ENCODE assay signal across 19 cellular contexts in the genomic region with DNA sequence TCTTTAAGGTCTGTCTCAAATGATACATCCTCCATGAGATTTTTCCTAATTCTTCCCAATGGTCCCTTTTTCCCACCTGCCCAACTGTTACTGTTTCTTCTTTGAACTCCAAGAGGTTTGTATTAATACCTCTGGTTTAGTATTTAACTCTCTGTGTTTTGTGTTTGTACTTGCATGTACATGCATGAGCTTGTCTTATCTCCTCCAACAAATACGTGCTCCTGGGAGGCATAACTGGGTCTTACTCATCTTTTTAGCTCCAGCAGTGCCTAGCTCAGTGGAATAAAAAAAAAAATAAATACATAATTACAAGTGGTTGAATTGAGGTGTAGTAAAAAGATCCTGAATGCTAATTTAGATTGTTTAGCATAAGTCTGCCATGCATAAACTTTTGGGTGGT. TPM values are rescaled to one million over a fixed set of nuclear protein-coding genes. Genes with fewer than 3 reads are reported as not detected.
DNase-seq lines count a peak whose midpoint lies in the region; ATAC-seq and TF ChIP-seq lines count a peak whose summit lies in the region.
"Had no signal": no experiment of that assay in that cellular context is flagged by ENCODE, and none has a peak within 500 bp of the region (broad histone marks: within the 10 kb centered on the region; RNA-seq: fewer than 3 reads in every experiment).

No MANE protein-coding gene starts in this region.

- POLR2A ChIA-PET in activated B cell treated with CpG ODN at 0.5 μM for 24 hours (lab: Charles Lee), result interaction anchor here (1.0 to 4.1 kb wide), 4 partner anchors 12 to 37 kb away, joined by 3 to 98 read pairs (median 4); a partner anchor contains a TSS

- peaks cover 49% of the 10 kb centered on the region for H3K4me1 Mint-ChIP-seq in activated naive CD4-positive, alpha-beta T cell treated with anti-CD3 and anti-CD28 coated beads, Interleukin-2, amount 50 U/mL, for 24 hours
- peaks cover 36% of the 10 kb centered on the region for H3K4me1 Mint-ChIP-seq in activated B cell treated with CpG ODN at 0.5 μM for 24 hours
- peaks cover 50% of the 10 kb centered on the region for H3K4me1 Mint-ChIP-seq in stimulated activated memory B cell treated with anti-CD40 and anti-IgM and Interleukin-4, amounts not matched to agents 10 μg/mL and 1 μg/mL and 100 μg/mL, for 72 hours

- H3K36me3 Mint-ChIP-seq in activated naive CD4-positive, alpha-beta T cell treated with anti-CD3 and anti-CD28 coated beads, Interleukin-2, amount 50 U/mL, for 24 hours, result no peaks in the 10 kb centered on the region
- H3K36me3 Mint-ChIP-seq in activated B cell treated with CpG ODN at 0.5 μM for 24 hours (ENCODE audit: low read depth), result peaks cover 14% of the 10 kb centered on the region
- H3K36me3 Mint-ChIP-seq in stimulated activated memory B cell treated with anti-CD40 and anti-IgM and Interleukin-4, amounts not matched to agents 10 μg/mL and 1 μg/mL and 100 μg/mL, for 72 hours, result no peaks in the 10 kb centered on the region

- no peak for TF ChIP-seq POLR2A in esophagus squamous epithelium (IDR thresholded peaks at IDR 0.05)

- H3K27me3 ChIP-seq in esophagus squamous epithelium, result no peaks in the 10 kb centered on the region

- no peak for ATAC-seq in activated B cell treated with CpG ODN at 0.5 μM for 24 hours (ENCODE audit: low read depth)
- ATAC-seq in stimulated activated memory B cell treated with anti-CD40 and anti-IgM and Interleukin-4, amounts not matched to agents 10 μg/mL and 1 μg/mL and 100 μg/mL, for 72 hours, result no peak
- no peak for ATAC-seq in HG03045 (IDR thresholded peaks at IDR 0.05; ENCODE audit: unreplicated experiment)
- ATAC-seq: PC-3 had no signal

- TF ChIP-seq CTCF in activated B cell treated with CpG ODN at 0.5 μM for 24 hours (IDR thresholded peaks at IDR 0.05) (no peak), esophagus squamous epithelium (IDR thresholded peaks at IDR 0.05) (no peak)

- no peaks in the 10 kb centered on the region for H3K36me3 ChIP-seq in esophagus squamous epithelium
- H3K36me3 ChIP-seq: thoracic aorta had no signal

- peak overlapping the region; percentile 79 for H3K4me3 Mint-ChIP-seq in activated naive CD4-positive, alpha-beta T cell treated with anti-CD3 and anti-CD28 coated beads, Interleukin-2, amount 50 U/mL, for 24 hours
- H3K4me3 Mint-ChIP-seq in activated B cell treated with CpG ODN at 0.5 μM for 24 hours, result peak overlapping the region; percentile 15
- H3K4me3 Mint-ChIP-seq in stimulated activated memory B cell treated with anti-CD40 and anti-IgM and Interleukin-4, amounts not matched to agents 10 μg/mL and 1 μg/mL and 100 μg/mL, for 72 hours, result peak overlapping the region; percentile 7

- no peak overlapping the region for H3K4me3 ChIP-seq in esophagus squamous epithelium
- H3K4me3 ChIP-seq: skin epidermis, thoracic aorta had no signal

- CTCF ChIA-PET in activated B cell treated with CpG ODN at 0.5 μM for 24 hours (lab: Charles Lee), result interaction anchor here (0.6 to 4.3 kb wide), 4 partner anchors 10 to 88 kb away, joined by 3 to 58 read pairs (median 10); no protein-coding TSS in a partner anchor

- H3K9me3 Mint-ChIP-seq in activated naive CD4-positive, alpha-beta T cell treated with anti-CD3 and anti-CD28 coated beads, Interleukin-2, amount 50 U/mL, for 24 hours, result no peaks in the 10 kb centered on the region
- no peaks in the 10 kb centered on the region for H3K9me3 Mint-ChIP-seq in activated B cell treated with CpG ODN at 0.5 μM for 24 hours
- H3K9me3 Mint-ChIP-seq in stimulated activated memory B cell treated with anti-CD40 and anti-IgM and Interleukin-4, amounts not matched to agents 10 μg/mL and 1 μg/mL and 100 μg/mL, for 72 hours, result no peaks in the 10 kb centered on the region

- no peak for DNase-seq in activated naive CD4-positive, alpha-beta T cell treated with anti-CD3 and anti-CD28 coated beads, Interleukin-2, amount 50 U/mL, for 16 hours
- no peak for DNase-seq in activated B cell treated with CpG ODN at 0.5 μM for 24 hours
- no peak for DNase-seq in esophagus squamous epithelium (lab: John Stamatoyannopoulos, UW)
- no peak for DNase-seq in activated effector memory CD4-positive, alpha-beta T cell treated with anti-CD3 and anti-CD28 coated beads, Interleukin-2, amount 50 U/mL, for 16 hours
- no peak for DNase-seq in DMS53 treated with DMSO at 0.1 percent for 48 hours (lab: John Stamatoyannopoulos, UW; ENCODE audit: unreplicated experiment)
- DNase-seq: caudate nucleus; DMS 273 treated with DMSO at 0.1 percent for 48 hours; effector CD8-positive, alpha-beta T cell; NCI-H2029; NCI-H524; PC-3; posterior cingulate gyrus; stimulated activated CD4-positive, alpha-beta T cell treated with anti-CD3 and anti-CD28 coated beads, Interleukin-4, amount 100 ng/mL, for 4 hours had no signal

- H3K27ac ChIP-seq in esophagus squamous epithelium, result peak overlapping the region in 3 of 4 donors; percentile 10 to 96 (median 14)

- no peaks in the 10 kb centered on the region for H3K9me3 ChIP-seq in esophagus squamous epithelium
- H3K9me3 ChIP-seq: thoracic aorta had no signal

- intact Hi-C loops in activated B cell treated with CpG ODN at 0.5 μM for 24 hours (cut with micrococcal nuclease), result loop anchor here (5.0 to 10.0 kb wide), 5 partner anchors 88 to 1384 kb away; a partner anchor contains a TSS
- intact Hi-C loops in esophagus squamous epithelium (cut with DNase I), result no loop called here

- peak overlapping the region; percentile 89 for H3K27ac Mint-ChIP-seq in activated naive CD4-positive, alpha-beta T cell treated with anti-CD3 and anti-CD28 coated beads, Interleukin-2, amount 50 U/mL, for 24 hours
- peak overlapping the region; percentile 93 for H3K27ac Mint-ChIP-seq in activated B cell treated with CpG ODN at 0.5 μM for 24 hours
- H3K27ac Mint-ChIP-seq in stimulated activated memory B cell treated with anti-CD40 and anti-IgM and Interleukin-4, amounts not matched to agents 10 μg/mL and 1 μg/mL and 100 μg/mL, for 72 hours, result peak overlapping the region; percentile 80

- no peaks in the 10 kb centered on the region for H3K27me3 Mint-ChIP-seq in activated naive CD4-positive, alpha-beta T cell treated with anti-CD3 and anti-CD28 coated beads, Interleukin-2, amount 50 U/mL, for 24 hours
- H3K27me3 Mint-ChIP-seq in activated B cell treated with CpG ODN at 0.5 μM for 24 hours, result no peaks in the 10 kb centered on the region
- no peaks in the 10 kb centered on the region for H3K27me3 Mint-ChIP-seq in stimulated activated memory B cell treated with anti-CD40 and anti-IgM and Interleukin-4, amounts not matched to agents 10 μg/mL and 1 μg/mL and 100 μg/mL, for 72 hours

- H3K4me1 ChIP-seq in esophagus squamous epithelium, result peaks cover 15 to 57% (median 26%) of the 10 kb centered on the region in 3 donors

- 43 to 64% methylated on average over 1 of the region's 1 CpG for WGBS in esophagus squamous epithelium, 2 donors

RNA-seq across cellular contexts. Expression of a gene that starts 1.6 kb away (rescaled TPM):
- total RNA-seq in activated B cell treated with CpG ODN at 0.5 μM for 24 hours, result 41.8 and 48.6 TPM in 2 replicates
- total RNA-seq in esophagus squamous epithelium, result 10 to 100 TPM; 11.0 to 15.0 (median 12.9) TPM

RNA-seq across cellular contexts. Expression of a gene that starts 12.3 kb away (rescaled TPM):
- total RNA-seq in activated B cell treated with CpG ODN at 0.5 μM for 24 hours, result 11.3 and 14.6 TPM in 2 replicates
- total RNA-seq in esophagus squamous epithelium, result 1 to 10 TPM; 3.4 to 9.0 (median 4.8) TPM

RNA-seq across cellular contexts. Expression of a gene that starts 57.8 kb away (rescaled TPM):
- not detected in 2 replicates for total RNA-seq in activated B cell treated with CpG ODN at 0.5 μM for 24 hours
- total RNA-seq in esophagus squamous epithelium, result under 1 TPM in 1 of 4 donors, not detected in 3; 0.38 TPM
- total RNA-seq: fibroblast of villous mesenchyme, PC-3, thoracic aorta had no signal

Comparison
In these comparisons a context has a peak if more than half of its experiments do, and no peak if none do; other contexts are left out.
1. H3K4me3 Mint-ChIP-seq: peak in every context shown above with its lines; median percentile 79 in activated naive CD4-positive, alpha-beta T cell treated with anti-CD3 and anti-CD28 coated beads, Interleukin-2, amount 50 U/mL, for 24 hours; 15 in activated B cell treated with CpG ODN at 0.5 μM for 24 hours; 7 in stimulated activated memory B cell treated with anti-CD40 and anti-IgM and Interleukin-4, amounts not matched to agents 10 μg/mL and 1 μg/mL and 100 μg/mL, for 72 hours.